9 cellular contexts compared by ENCODE assay signal in genomic region chr4:40918330-40918729, GRCh38.
A peak's percentile ranks its signal among the peaks of the same experiment; 100 is the strongest.
DNase-seq lines count a peak whose midpoint lies in the region; ATAC-seq and TF ChIP-seq lines count a peak whose summit lies in the region.
"Had no signal": no experiment of that assay in that cellular context is flagged by ENCODE, and none has a peak within 500 bp of the region (broad histone marks: within the 10 kb centered on the region; RNA-seq: fewer than 3 reads in every experiment).

No MANE protein-coding gene starts in this region.

- no peak overlapping the region for H3K4me3 Mint-ChIP-seq in osteocyte (ENCODE audit: unreplicated experiment)

- no peaks in the 10 kb centered on the region for H3K9me3 Mint-ChIP-seq in osteocyte (ENCODE audit: unreplicated experiment)

- in situ Hi-C loops in G401 (cut with HindIII; ENCODE audit: low sequenced_read_pairs), result no loop called here

- H3K4me1 Mint-ChIP-seq in osteocyte (ENCODE audit: unreplicated experiment), result peaks cover 19% of the 10 kb centered on the region

- no peak for TF ChIP-seq CTCF in osteocyte (IDR thresholded peaks at IDR 0.05)

- H3K4me3 ChIP-seq in skeletal muscle cell (ENCODE audit: low read depth, low read length), result no peak overlapping the region

- peak; percentile 47 for DNase-seq in G401 (ENCODE audit: low spot score)
- peak; percentile 7 for DNase-seq in NCI-H460 (ENCODE audit: extremely low read depth, low read depth)
- peak; percentile 92 for DNase-seq in fibroblast of gingiva (ENCODE audit: low read depth)
- peak; percentile 75 for DNase-seq in skeletal muscle cell (ENCODE audit: low read depth)
- no peak for DNase-seq in putamen (ENCODE audit: low spot score)
- no peak for DNase-seq in osteocyte (ENCODE audit: extremely low spot score, unreplicated experiment)
- DNase-seq: NCI-H526 had no signal

- no peaks in the 10 kb centered on the region for H3K27me3 Mint-ChIP-seq in osteocyte (ENCODE audit: unreplicated experiment)

- H3K27ac Mint-ChIP-seq in osteocyte (ENCODE audit: unreplicated experiment), result no peak overlapping the region

- H3K36me3 Mint-ChIP-seq in osteocyte (ENCODE audit: unreplicated experiment), result peaks cover 7% of the 10 kb centered on the region

- ATAC-seq in HG03097 (IDR thresholded peaks at IDR 0.05; ENCODE audit: low FRiP score, unreplicated experiment) (no peak), HG02610 (IDR thresholded peaks at IDR 0.05; ENCODE audit: unreplicated experiment) (no peak)

Comparison
In these comparisons a context has a peak if more than half of its experiments do, and no peak if none do; other contexts are left out.
1. DNase-seq: peak in G401 (single experiment), NCI-H460 (single experiment), fibroblast of gingiva (single experiment) and skeletal muscle cell (single experiment); none in putamen (single experiment) and osteocyte (single experiment).